21 cellular contexts compared by ENCODE assay signal in the genomic region with DNA sequence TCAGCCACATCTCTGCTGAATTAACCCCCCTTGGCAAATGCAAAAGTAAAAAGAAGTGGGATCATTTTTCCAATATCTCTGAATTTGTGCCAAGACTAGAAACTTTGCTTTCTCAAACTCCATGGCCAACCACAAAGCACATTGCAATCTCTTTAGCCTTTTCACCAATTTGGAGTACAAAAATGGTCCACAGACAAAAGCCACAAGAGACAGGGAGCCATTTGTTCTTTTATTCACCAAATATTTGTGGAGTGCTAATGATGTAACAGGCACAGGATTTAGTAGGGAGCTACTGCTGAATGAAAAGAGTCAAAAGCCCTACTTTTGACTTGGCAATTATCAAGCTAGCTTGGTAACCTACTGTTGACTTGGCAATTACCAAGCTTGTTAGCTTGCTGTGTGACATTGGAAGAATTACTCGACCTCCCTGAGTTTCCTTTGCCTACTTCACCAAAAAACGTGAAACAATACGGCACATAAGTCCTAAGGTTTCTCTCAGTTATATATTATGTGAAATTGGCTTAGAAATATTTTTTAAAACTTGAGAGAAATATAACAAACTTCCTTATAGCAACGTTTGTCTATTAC.
"Had no signal": no experiment of that assay in that cellular context is flagged by ENCODE, and none has a peak within 500 bp of the region (broad histone marks: within the 10 kb centered on the region; RNA-seq: fewer than 3 reads in every experiment).

No MANE protein-coding gene starts in this region.

- H3K27ac ChIP-seq: colonic mucosa, lower lobe of right lung, upper lobe of right lung had no signal

- H3K27me3 Mint-ChIP-seq: activated naive CD8-positive, alpha-beta T cell treated with anti-CD3 and anti-CD28 coated beads, Interleukin-2, amount 50 U/mL, for 24 hours; effector memory CD8-positive, alpha-beta T cell; stimulated activated naive CD8-positive, alpha-beta T cell treated with anti-CD3 and anti-CD28 coated beads, Interleukin-15, Interleukin-2, amounts not matched to agents 100 ng/mL and 50 ng/mL, for 24 hours had no signal

- H3K27ac Mint-ChIP-seq: activated CD4-positive, alpha-beta T cell treated with anti-CD3 and anti-CD28 coated beads, Interleukin-2, amount 10 ng/mL, durations not matched to agents 7 days and 5 days; activated CD8-positive, alpha-beta T cell treated with anti-CD3 and anti-CD28 coated beads, Interleukin-2, amount 10 ng/mL, durations not matched to agents 7 days and 5 days; activated naive CD8-positive, alpha-beta T cell treated with anti-CD3 and anti-CD28 coated beads, Interleukin-2, amount 50 U/mL, for 24 hours; activated T-helper 1 cell treated with anti-CD3 and anti-CD28 coated beads, Interleukin-12 subunit alpha, Interleukin-12 subunit beta, Interleukin-2, Interleukin-4 antibody, amounts not matched to agents 30 ng/mL and 10 ng/mL and 1 ng/mL, durations not matched to agents 14 hours and 24 hours and 36 hours; effector memory CD8-positive, alpha-beta T cell; natural killer cell; stimulated activated naive CD8-positive, alpha-beta T cell treated with anti-CD3 and anti-CD28 coated beads, Interleukin-15, Interleukin-2, amounts not matched to agents 100 ng/mL and 50 ng/mL, for 24 hours had no signal

- FAIRE-seq: bronchial epithelial cell, endothelial cell of umbilical vein had no signal

- H3K9me3 ChIP-seq: colonic mucosa, esophagus muscularis mucosa, lower lobe of right lung, thyroid gland, upper lobe of right lung had no signal

- H3K36me3 Mint-ChIP-seq: natural killer cell had no signal

- H3K4me3 Mint-ChIP-seq: activated CD4-positive, alpha-beta T cell treated with anti-CD3 and anti-CD28 coated beads, Interleukin-2, amount 10 ng/mL, durations not matched to agents 7 days and 5 days; activated CD8-positive, alpha-beta T cell treated with anti-CD3 and anti-CD28 coated beads, Interleukin-2, amount 10 ng/mL, durations not matched to agents 7 days and 5 days; activated naive CD8-positive, alpha-beta T cell treated with anti-CD3 and anti-CD28 coated beads, Interleukin-2, amount 50 U/mL, for 24 hours; activated T-helper 1 cell treated with anti-CD3 and anti-CD28 coated beads, Interleukin-12 subunit alpha, Interleukin-12 subunit beta, Interleukin-2, Interleukin-4 antibody, amounts not matched to agents 30 ng/mL and 10 ng/mL and 1 ng/mL, durations not matched to agents 14 hours and 24 hours and 36 hours; effector memory CD8-positive, alpha-beta T cell; natural killer cell; stimulated activated naive CD8-positive, alpha-beta T cell treated with anti-CD3 and anti-CD28 coated beads, Interleukin-15, Interleukin-2, amounts not matched to agents 100 ng/mL and 50 ng/mL, for 24 hours had no signal

- H3K9me3 Mint-ChIP-seq: activated naive CD8-positive, alpha-beta T cell treated with anti-CD3 and anti-CD28 coated beads, Interleukin-2, amount 50 U/mL, for 24 hours; natural killer cell; stimulated activated naive CD8-positive, alpha-beta T cell treated with anti-CD3 and anti-CD28 coated beads, Interleukin-15, Interleukin-2, amounts not matched to agents 100 ng/mL and 50 ng/mL, for 24 hours had no signal

- H3K4me3 ChIP-seq: colonic mucosa, dorsolateral prefrontal cortex, esophagus muscularis mucosa, lower lobe of right lung, thyroid gland, upper lobe of right lung had no signal

- H3K36me3 ChIP-seq: colonic mucosa, esophagus muscularis mucosa, lower lobe of right lung, thyroid gland, upper lobe of right lung had no signal

- H3K27me3 ChIP-seq: colonic mucosa, dorsolateral prefrontal cortex, esophagus muscularis mucosa, thyroid gland, upper lobe of right lung had no signal

- ATAC-seq: activated CD8-positive, alpha-beta T cell treated with anti-CD3 and anti-CD28 coated beads, Interleukin-2, amount 10 ng/mL, durations not matched to agents 7 days and 5 days; activated naive CD8-positive, alpha-beta T cell treated with anti-CD3 and anti-CD28 coated beads, Interleukin-2, amount 50 U/mL, for 24 hours; effector memory CD8-positive, alpha-beta T cell; left lobe of liver; lower lobe of right lung; natural killer cell; upper lobe of right lung had no signal

- DNase-seq: activated CD4-positive, alpha-beta T cell treated with anti-CD3 and anti-CD28 coated beads, Interleukin-2, amount 10 ng/mL, durations not matched to agents 7 days and 5 days; activated CD8-positive, alpha-beta T cell treated with anti-CD3 and anti-CD28 coated beads, Interleukin-2, amount 10 ng/mL, durations not matched to agents 7 days and 5 days; activated gamma-delta T cell; activated naive CD4-positive, alpha-beta T cell treated with anti-CD3 and anti-CD28 coated beads, Interleukin-2, amount 50 U/mL, for 16 hours; activated naive CD8-positive, alpha-beta T cell treated with anti-CD3 and anti-CD28 coated beads, Interleukin-2, amount 50 U/mL, for 24 hours; colonic mucosa; dorsolateral prefrontal cortex; effector memory CD8-positive, alpha-beta T cell; lower lobe of right lung; natural killer cell; stimulated activated CD4-positive, alpha-beta T cell treated with anti-CD3 and anti-CD28 coated beads, Interleukin-4, amount 100 ng/mL, for 4 hours; substantia nigra; SW 1271; thyroid gland; upper lobe of right lung had no signal
